ENCODE assay signal across 13 cellular contexts in the genomic region with DNA sequence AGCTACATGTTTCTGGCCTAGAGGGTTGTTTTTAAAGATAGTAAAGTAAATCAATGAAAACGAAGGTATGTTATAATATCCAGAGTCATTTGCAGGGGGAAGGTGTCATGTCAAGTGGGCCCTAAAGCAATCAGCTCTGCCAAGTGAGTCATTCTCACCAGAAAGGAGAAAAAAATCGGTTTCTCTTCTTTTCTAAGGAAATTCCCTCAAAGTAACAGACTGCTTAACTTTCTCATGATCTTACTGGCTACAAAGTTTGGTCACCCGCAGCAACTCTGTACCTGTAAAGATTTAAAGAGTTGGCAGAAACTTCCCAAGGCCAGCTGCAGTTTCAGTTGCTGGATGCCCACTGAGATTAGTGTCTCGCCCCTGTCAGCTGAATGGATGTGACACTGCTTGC. TPM values are rescaled to one million over a fixed set of nuclear protein-coding genes. Genes with fewer than 3 reads are reported as not detected.
DNase-seq lines count a peak whose midpoint lies in the region; ATAC-seq lines count a peak whose summit lies in the region.
"Had no signal": no experiment of that assay in that cellular context is flagged by ENCODE, and none has a peak within 500 bp of the region (broad histone marks: within the 10 kb centered on the region; RNA-seq: fewer than 3 reads in every experiment).

No MANE protein-coding gene starts in this region.

- H3K36me3 Mint-ChIP-seq in activated T-cell treated with anti-CD3 and anti-CD28 coated beads, Interleukin-2, amount 50 U/mL, for 4 hours (ENCODE audit: insufficient read depth) = peaks cover 2% of the 10 kb centered on the region
- H3K36me3 Mint-ChIP-seq in central memory CD8-positive, alpha-beta T cell (ENCODE audit: insufficient read depth) = peaks cover 4% of the 10 kb centered on the region
- H3K36me3 Mint-ChIP-seq in stimulated activated effector memory CD8-positive, alpha-beta T cell treated with anti-CD3 and anti-CD28 coated beads, Interleukin-12 subunit alpha, Interleukin-12 subunit beta, amount 100 ng/mL, for 72 hours = peaks cover 5% of the 10 kb centered on the region
- H3K36me3 Mint-ChIP-seq: memory B cell had no signal

- peaks cover 48% of the 10 kb centered on the region for H3K4me1 Mint-ChIP-seq in activated T-cell treated with anti-CD3 and anti-CD28 coated beads, Interleukin-2, amount 50 U/mL, for 4 hours (ENCODE audit: low read depth)
- H3K4me1 Mint-ChIP-seq in central memory CD8-positive, alpha-beta T cell = peaks cover 27% of the 10 kb centered on the region
- H3K4me1 Mint-ChIP-seq in stimulated activated effector memory CD8-positive, alpha-beta T cell treated with anti-CD3 and anti-CD28 coated beads, Interleukin-12 subunit alpha, Interleukin-12 subunit beta, amount 100 ng/mL, for 72 hours = peaks cover 38% of the 10 kb centered on the region

- H3K27me3 Mint-ChIP-seq in activated T-cell treated with anti-CD3 and anti-CD28 coated beads, Interleukin-2, amount 50 U/mL, for 4 hours (ENCODE audit: low read depth) = no peaks in the 10 kb centered on the region
- no peaks in the 10 kb centered on the region for H3K27me3 Mint-ChIP-seq in central memory CD8-positive, alpha-beta T cell
- H3K27me3 Mint-ChIP-seq: memory B cell had no signal

- peak; percentile 69 to 85 for ATAC-seq in activated T-cell treated with anti-CD3 and anti-CD28 coated beads, Interleukin-2, amount 50 U/mL, for 4 hours
- ATAC-seq in HG02884 (IDR thresholded peaks at IDR 0.05; ENCODE audit: unreplicated experiment) = peak; percentile 55
- no peak for ATAC-seq in central memory CD8-positive, alpha-beta T cell (replicated peaks; ENCODE audit: extremely low read depth, poor library complexity, severe bottlenecking)
- peak; percentile 83 for ATAC-seq in stimulated activated effector memory CD8-positive, alpha-beta T cell treated with anti-CD3 and anti-CD28 coated beads, Interleukin-12 subunit alpha, Interleukin-12 subunit beta, amount 100 ng/mL, for 72 hours
- ATAC-seq in GM19035 (IDR thresholded peaks at IDR 0.05; ENCODE audit: unreplicated experiment) = no peak
- ATAC-seq in GM19467 (IDR thresholded peaks at IDR 0.05; ENCODE audit: unreplicated experiment) = no peak

- peak overlapping the region; percentile 22 for H3K27ac Mint-ChIP-seq in central memory CD8-positive, alpha-beta T cell (ENCODE audit: low read depth)
- no peak overlapping the region for H3K27ac Mint-ChIP-seq in stimulated activated effector memory CD8-positive, alpha-beta T cell treated with anti-CD3 and anti-CD28 coated beads, Interleukin-12 subunit alpha, Interleukin-12 subunit beta, amount 100 ng/mL, for 72 hours

- H3K9me3 Mint-ChIP-seq in activated T-cell treated with anti-CD3 and anti-CD28 coated beads, Interleukin-2, amount 50 U/mL, for 4 hours = no peaks in the 10 kb centered on the region
- no peaks in the 10 kb centered on the region for H3K9me3 Mint-ChIP-seq in central memory CD8-positive, alpha-beta T cell
- H3K9me3 Mint-ChIP-seq in stimulated activated effector memory CD8-positive, alpha-beta T cell treated with anti-CD3 and anti-CD28 coated beads, Interleukin-12 subunit alpha, Interleukin-12 subunit beta, amount 100 ng/mL, for 72 hours = no peaks in the 10 kb centered on the region
- H3K9me3 Mint-ChIP-seq: activated T-helper 2 cell treated with anti-CD3 and anti-CD28 coated beads, Interferon-gamma antibody, Interleukin-2, Interleukin-4, amounts not matched to agents 10 μg/mL and 5 μg/mL and 100 μg/mL, durations not matched to agents 14 hours and 24 hours and 36 hours; memory B cell had no signal

- DNase-seq in activated T-cell treated with anti-CD3 and anti-CD28 coated beads, Interleukin-2, amount 50 U/mL, for 4 hours = no peak
- DNase-seq in activated T-cell treated with anti-CD3 and anti-CD28 coated beads, Interleukin-2, amount 50 U/mL, for 1 hour = no peak
- DNase-seq in central memory CD8-positive, alpha-beta T cell (ENCODE audit: low spot score in 2 of 2) = no peak
- no peak for DNase-seq in stimulated activated effector memory CD8-positive, alpha-beta T cell treated with anti-CD3 and anti-CD28 coated beads, Interleukin-12 subunit alpha, Interleukin-12 subunit beta, amount 100 ng/mL, for 72 hours (ENCODE audit: low spot score in 2 of 2)
- no peak for DNase-seq in effector CD4-positive, alpha-beta T cell
- DNase-seq: AML-193, hypothalamus, NCI-H2171 treated with DMSO at 0.1 percent for 48 hours had no signal

- no peak overlapping the region for H3K4me3 Mint-ChIP-seq in activated T-cell treated with anti-CD3 and anti-CD28 coated beads, Interleukin-2, amount 50 U/mL, for 4 hours
- H3K4me3 Mint-ChIP-seq in central memory CD8-positive, alpha-beta T cell = no peak overlapping the region
- H3K4me3 Mint-ChIP-seq in stimulated activated effector memory CD8-positive, alpha-beta T cell treated with anti-CD3 and anti-CD28 coated beads, Interleukin-12 subunit alpha, Interleukin-12 subunit beta, amount 100 ng/mL, for 72 hours = no peak overlapping the region
- H3K4me3 Mint-ChIP-seq: memory B cell had no signal

RNA-seq across cellular contexts. Expression of a gene that starts 5.5 kb away (rescaled TPM):
- under 1 TPM; 0.22 to 0.69 (median 0.38) TPM for total RNA-seq in activated T-cell treated with anti-CD3 and anti-CD28 coated beads, Interleukin-2, amount 50 U/mL, for 4 hours

Comparison
In these comparisons a context has a peak if more than half of its experiments do, and no peak if none do; other contexts are left out.
1. ATAC-seq: peak in activated T-cell treated with anti-CD3 and anti-CD28 coated beads, Interleukin-2, amount 50 U/mL, for 4 hours (2 of 2), HG02884 (single experiment) and stimulated activated effector memory CD8-positive, alpha-beta T cell treated with anti-CD3 and anti-CD28 coated beads, Interleukin-12 subunit alpha, Interleukin-12 subunit beta, amount 100 ng/mL, for 72 hours (single experiment); none in central memory CD8-positive, alpha-beta T cell (single experiment), GM19035 (single experiment) and GM19467 (single experiment).